ENCODE assay signal across 9 cellular contexts in genomic region chr20:32583581-32584045, GRCh38. TPM values are rescaled to one million over a fixed set of nuclear protein-coding genes. Genes with fewer than 3 reads are reported as not detected.
DNase-seq lines count a peak whose midpoint lies in the region; ATAC-seq and TF ChIP-seq lines count a peak whose summit lies in the region.
"Had no signal": no experiment of that assay in that cellular context is flagged by ENCODE, and none has a peak within 500 bp of the region (broad histone marks: within the 10 kb centered on the region; RNA-seq: fewer than 3 reads in every experiment).

No MANE protein-coding gene starts in this region.

- H3K27ac ChIP-seq in DOHH2 (ENCODE audit: low read depth, low read length) (no peak overlapping the region), ovary (peak overlapping the region in 1 of 2 donors; percentile 40)

- intact Hi-C loops in ovary (cut with DNase I) = no loop called here

- peaks cover 30% of the 10 kb centered on the region for H3K27me3 ChIP-seq in DOHH2 (ENCODE audit: control insufficient read depth, low read length)
- H3K27me3 ChIP-seq in ovary = no peaks in the 10 kb centered on the region

- H4K20me1 ChIP-seq in DOHH2 (ENCODE audit: control insufficient read depth, insufficient read depth, low read depth, low read length) = no peaks in the 10 kb centered on the region

- H3K9me2 ChIP-seq in DOHH2 (replicated peaks; ENCODE audit: control insufficient read depth, low read length) = no peaks in the 10 kb centered on the region

- H3K27me3 Mint-ChIP-seq in effector memory CD8-positive, alpha-beta T cell = no peaks in the 10 kb centered on the region

- TF ChIP-seq EP300 in ovary (IDR thresholded peaks at IDR 0.05) = no peak

- H3K4me3 Mint-ChIP-seq in effector memory CD8-positive, alpha-beta T cell = peak overlapping the region; percentile 63 to 69

- no peaks in the 10 kb centered on the region for H3K9me3 Mint-ChIP-seq in effector memory CD8-positive, alpha-beta T cell
- H3K9me3 Mint-ChIP-seq: stimulated activated naive CD8-positive, alpha-beta T cell treated with anti-CD3 and anti-CD28 coated beads, Interleukin-15, Interleukin-2, amounts not matched to agents 100 ng/mL and 50 ng/mL, for 24 hours had no signal

- DNase-seq in OCI-M1 (lab: John Stamatoyannopoulos, UW) (peak; percentile 76), ovary (peak in 2 of 5 donors; percentile 42 to 43), amniotic stem cell (lab: John Stamatoyannopoulos, UW) (no peak), T1000 (lab: John Stamatoyannopoulos, UW) (no peak), NCI-H2081 (lab: John Stamatoyannopoulos, UW) (no peak)
- DNase-seq in effector memory CD8-positive, alpha-beta T cell = no peak
- no peak for DNase-seq in stimulated activated CD4-positive, alpha-beta T cell treated with anti-CD3 and anti-CD28 coated beads, Interleukin-12 subunit alpha, Interleukin-12 subunit beta, amount 100 ng/mL, for 4 hours

- H3K4me3 ChIP-seq in DOHH2 (ENCODE audit: low read length) (peak overlapping the region; percentile 81), ovary (peak overlapping the region; percentile 52)

- WGBS in ovary, 3 donors = 0% methylated on average over 1 to 49 of the region's 49 CpGs

- peaks cover 47 to 53% of the 10 kb centered on the region in 2 donors for H3K4me1 Mint-ChIP-seq in effector memory CD8-positive, alpha-beta T cell (ENCODE audit: low read depth in 2 of 2)

- no peak overlapping the region for H3K27ac Mint-ChIP-seq in effector memory CD8-positive, alpha-beta T cell

- H3K79me2 ChIP-seq in DOHH2 (ENCODE audit: control insufficient read depth, low read length) = no peaks in the 10 kb centered on the region

- no peak for TF ChIP-seq CTCF in DOHH2 (IDR thresholded peaks at IDR 0.05; ENCODE audit: low read depth, low read length, poor library complexity, severe bottlenecking)
- no peak for TF ChIP-seq CTCF in ovary (IDR thresholded peaks at IDR 0.05)

- peak overlapping the region; percentile 93 for H3K4me2 ChIP-seq in DOHH2 (ENCODE audit: low read length)

- peak; percentile 31 for ATAC-seq in effector memory CD8-positive, alpha-beta T cell (replicated peaks)

- TF ChIP-seq POLR2A in ovary (IDR thresholded peaks at IDR 0.05) = no peak

- no peaks in the 10 kb centered on the region for H3K9me3 ChIP-seq in DOHH2 (ENCODE audit: control insufficient read depth, insufficient read depth, low read length)
- no peaks in the 10 kb centered on the region for H3K9me3 ChIP-seq in ovary

- H3K36me3 Mint-ChIP-seq in effector memory CD8-positive, alpha-beta T cell (ENCODE audit: insufficient read depth) = peaks cover 21% of the 10 kb centered on the region

- H3F3A ChIP-seq in DOHH2 (ENCODE audit: control insufficient read depth, insufficient read depth) = peaks cover 13% of the 10 kb centered on the region; the same call in 1 of the 2 replicates

- H3K4me1 ChIP-seq in DOHH2 (ENCODE audit: control insufficient read depth, low read length) = peaks cover 45% of the 10 kb centered on the region
- H3K4me1 ChIP-seq in ovary (ENCODE audit: insufficient read depth) = peaks cover 6% of the 10 kb centered on the region

- H3K36me3 ChIP-seq in DOHH2 (ENCODE audit: control insufficient read depth, low read length) (no peaks in the 10 kb centered on the region), ovary (no peaks in the 10 kb centered on the region)

RNA-seq across cellular contexts. Expression of gene NOL4L, which starts 1.5 kb away (rescaled TPM):
- 10 to 100 TPM in 5 of 7 donors, 1 to 10 TPM in 2; 3.3 to 17.1 (median 10.7) TPM for total RNA-seq in ovary
- polyA plus RNA-seq in ovary = 1 to 10 TPM; 3.8 to 7.6 TPM
